In the genomic region with DNA sequence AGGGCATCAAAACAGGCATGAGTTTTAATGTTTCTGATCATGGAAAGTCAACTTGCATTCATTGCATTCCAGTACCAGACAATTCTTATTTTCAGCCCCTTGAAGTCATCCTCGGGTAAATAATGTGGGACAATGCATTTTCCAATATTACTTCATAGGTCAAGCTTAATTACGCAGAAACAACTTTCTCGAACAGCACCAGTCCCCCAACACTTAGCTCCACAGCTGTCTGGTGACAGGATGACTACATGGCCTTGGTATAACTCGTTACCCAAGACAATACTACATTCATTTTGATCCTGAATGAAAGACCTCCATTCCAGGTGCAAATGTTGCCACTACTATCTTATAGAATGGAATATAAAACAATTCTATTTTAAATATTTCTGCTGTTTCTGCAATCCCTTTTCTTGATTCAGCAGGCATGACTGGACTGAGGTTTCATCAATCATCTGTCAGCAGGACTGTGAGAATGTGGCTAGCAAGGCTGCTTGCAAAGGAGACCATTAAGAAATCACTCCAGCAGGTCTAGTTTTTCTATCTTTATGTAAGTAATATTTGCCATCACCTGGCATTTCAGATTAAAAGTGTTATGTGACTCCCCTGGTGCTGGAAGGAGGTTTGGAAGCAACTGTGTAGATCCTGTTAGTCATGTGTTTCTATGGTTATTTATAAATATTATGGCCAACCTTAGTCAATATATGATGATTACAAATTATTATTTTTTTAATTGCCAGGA, we compare ENCODE assay signal across 29 cellular contexts.
DNase-seq lines count a peak whose midpoint lies in the region; ATAC-seq and TF ChIP-seq lines count a peak whose summit lies in the region.
"Had no signal": no experiment of that assay in that cellular context is flagged by ENCODE, and none has a peak within 500 bp of the region (broad histone marks: within the 10 kb centered on the region; RNA-seq: fewer than 3 reads in every experiment).

No MANE protein-coding gene starts in this region.

- H3K4me2 ChIP-seq in mammary epithelial cell (ENCODE audit: insufficient read depth, low read depth, low read length): no peak overlapping the region
- H3K4me2 ChIP-seq: BLaER1 had no signal

- no peak overlapping the region for H3K4me3 ChIP-seq in AG10803 (ENCODE audit: low read length)
- no peak overlapping the region for H3K4me3 ChIP-seq in mammary epithelial cell (replicated peaks in 1 of 3; ENCODE audit: insufficient read depth in 1 of 3, low read depth in 2 of 3, low read length in 3 of 3)
- H3K4me3 ChIP-seq: BLaER1, colonic mucosa, gastroesophageal sphincter, K562, stomach, tibial nerve had no signal

- 97% methylated on average over 4 of the region's 4 CpGs for WGBS in mammary epithelial cell (ENCODE audit: low coverage, missing lambda C conversion rate)

- BruUV-seq in mammary epithelial cell (replicated peaks; lab: Mats Ljungman, UMichigan): no TSS peak

- no peaks in the 10 kb centered on the region for H3K79me2 ChIP-seq in mammary epithelial cell (ENCODE audit: insufficient read depth, low read length)

- dilution Hi-C loops in mammary epithelial cell (cut with HindIII; ENCODE audit: low sequenced_read_pairs): no loop called here

- no peak for TF ChIP-seq CTCF in AG10803 (conservative IDR thresholded peaks at IDR 0.05; ENCODE audit: low read length)
- TF ChIP-seq CTCF in mammary epithelial cell (conservative IDR thresholded peaks at IDR 0.05 in 1 of 2, IDR thresholded peaks at IDR 0.05 in 1 of 2; ENCODE audit: extremely low read depth in 1 of 2, insufficient read depth in 1 of 2, low read depth in 1 of 2, low read length in 2 of 2): no peak

- CTCF ChIA-PET in mammary epithelial cell (lab: Charles Lee; ENCODE audit: low non-redundant PET): no interaction called here

- H3K27me3 ChIP-seq in mammary epithelial cell (ENCODE audit: insufficient read depth, low read length): no peaks in the 10 kb centered on the region
- H3K27me3 ChIP-seq: BLaER1, colonic mucosa, gastroesophageal sphincter, stomach, tibial nerve had no signal

- H3K36me3 ChIP-seq in mammary epithelial cell (ENCODE audit: insufficient read depth, low read length): no peaks in the 10 kb centered on the region
- H3K36me3 ChIP-seq: BLaER1, colonic mucosa, gastroesophageal sphincter, stomach, tibial nerve had no signal

- H2AFZ ChIP-seq in mammary epithelial cell (ENCODE audit: low read depth, low read length): no peak overlapping the region

- no peak overlapping the region for H3K9ac ChIP-seq in mammary epithelial cell (ENCODE audit: insufficient read depth, low read length)
- H3K9ac ChIP-seq: BLaER1 had no signal

- intact Hi-C loops in mammary epithelial cell (cut with micrococcal nuclease): no loop called here

- peak overlapping the region; percentile 59 for H3K27ac ChIP-seq in mammary epithelial cell (ENCODE audit: insufficient read depth, low read depth, low read length)
- H3K27ac ChIP-seq: BLaER1, colonic mucosa, gastroesophageal sphincter, stomach, tibial nerve had no signal

- ATAC-seq in HG03139 (IDR thresholded peaks at IDR 0.05; ENCODE audit: unreplicated experiment): no peak
- no peak for ATAC-seq in GM19463 (IDR thresholded peaks at IDR 0.05; ENCODE audit: unreplicated experiment)
- ATAC-seq: activated CD8-positive, alpha-beta memory T cell treated with anti-CD3 and anti-CD28 coated beads, Interleukin-2, amount 10 ng/mL, durations not matched to agents 7 days and 5 days; gastroesophageal sphincter; K562; WTC11 had no signal

- in situ Hi-C loops in mammary epithelial cell (cut with MboI; ENCODE audit: low sequenced_read_pairs in 2 of 2): no loop called here

- no peaks in the 10 kb centered on the region for H4K20me1 ChIP-seq in mammary epithelial cell (ENCODE audit: insufficient read depth, low read length)
- H4K20me1 ChIP-seq: BLaER1 had no signal

- peak; percentile 15 for DNase-seq in AG10803 (ENCODE audit: low read depth)
- peak; percentile 13 for DNase-seq in M059J (ENCODE audit: low read depth)
- peak; percentile 63 for DNase-seq in mammary epithelial cell
- DNase-seq in kidney tubule cell (ENCODE audit: low spot score): peak; percentile 22
- DNase-seq in cerebellar cortex (ENCODE audit: low spot score): no peak
- DNase-seq: activated CD4-positive, alpha-beta T cell treated with anti-CD3 and anti-CD28 coated beads, Interleukin-2, amount 50 U/mL, for 1 hour; activated CD8-positive, alpha-beta memory T cell treated with anti-CD3 and anti-CD28 coated beads, Interleukin-2, amount 10 ng/mL, durations not matched to agents 7 days and 5 days; activated naive CD4-positive, alpha-beta T cell treated with Interleukin-2 at 50 U/mL for 16 hours; activated T-cell treated with anti-CD3 and anti-CD28 coated beads, Interleukin-2, amount 50 U/mL, for 48 hours; colonic mucosa; effector memory CD4-positive, alpha-beta T cell; erythroblast; GDM1; islet precursor cell; MM.1S; NCI-H1436 treated with DMSO at 0.1 percent for 48 hours; NCI-H524; retina; SIG-M5; stimulated activated CD4-positive, alpha-beta T cell treated with anti-CD3 and anti-CD28 coated beads, Interleukin-2, amount 100 ng/mL, for 24 hours; stomach; T1000 had no signal

- H3K4me1 ChIP-seq in mammary epithelial cell (ENCODE audit: insufficient read depth, low read length): peaks cover 14% of the 10 kb centered on the region
- H3K4me1 ChIP-seq: BLaER1, colonic mucosa, stomach, tibial nerve had no signal

- no peaks in the 10 kb centered on the region for H3K9me3 ChIP-seq in mammary epithelial cell (replicated peaks; ENCODE audit: insufficient read depth, low read length)
- H3K9me3 ChIP-seq: BLaER1, colonic mucosa, gastroesophageal sphincter, stomach, tibial nerve had no signal
